Comparison of ENCODE assay signal across 8 cellular contexts in genomic region chr21:34074283-34075098, GRCh38. TPM values are rescaled to one million over a fixed set of nuclear protein-coding genes. Genes with fewer than 3 reads are reported as not detected.
DNase-seq lines count a peak whose midpoint lies in the region; ATAC-seq and TF ChIP-seq lines count a peak whose summit lies in the region.

No MANE protein-coding gene starts in this region.

- peaks cover 53% of the 10 kb centered on the region for H3K36me3 Mint-ChIP-seq in activated T-helper 2 cell treated with anti-CD3 and anti-CD28 coated beads, Interferon-gamma antibody, Interleukin-2, Interleukin-4, amounts not matched to agents 10 μg/mL and 5 μg/mL and 100 μg/mL, durations not matched to agents 14 hours and 24 hours and 36 hours (ENCODE audit: low read depth)

- H3K27ac ChIP-seq in HCT116 (ENCODE audit: low read depth, low read length) = peak overlapping the region; percentile 86; the same call in 1 of the 2 replicates
- H3K27ac ChIP-seq in hepatocyte = peak overlapping the region; percentile 92
- peak overlapping the region in 19 of 21 experiments; percentile 2 to 94 (median 75) for H3K27ac ChIP-seq in skin epidermis

- H3K4me1 Mint-ChIP-seq in activated T-helper 2 cell treated with anti-CD3 and anti-CD28 coated beads, Interferon-gamma antibody, Interleukin-2, Interleukin-4, amounts not matched to agents 10 μg/mL and 5 μg/mL and 100 μg/mL, durations not matched to agents 14 hours and 24 hours and 36 hours (ENCODE audit: low read depth) = peaks cover 54% of the 10 kb centered on the region

- H3K4me1 ChIP-seq in HCT116 (ENCODE audit: control insufficient read depth in 1 of 2, insufficient read depth in 2 of 2, low read length in 2 of 2) = peaks cover 10 to 14% of the 10 kb centered on the region in 2 experiments
- H3K4me1 ChIP-seq in hepatocyte (ENCODE audit: insufficient read depth) = peaks cover 23% of the 10 kb centered on the region

- intact Hi-C loops in HCT116 (cut with micrococcal nuclease) = loop anchor here (10.0 kb wide), 1 partner anchor 130 kb away; no protein-coding TSS in a partner anchor
- intact Hi-C loops in activated T-helper 2 cell treated with anti-CD3 and anti-CD28 coated beads, Interferon-gamma antibody, Interleukin-2, Interleukin-4, amounts not matched to agents 10 μg/mL and 5 μg/mL and 100 μg/mL, durations not matched to agents 14 hours and 24 hours and 36 hours (cut with micrococcal nuclease) = loop anchor here (5.0 to 10.0 kb wide), 3 partner anchors 42 to 430 kb away; partner anchors contain the start of genes CRYZL1 and ITSN1

- peak overlapping the region; percentile 88 for H3K27ac Mint-ChIP-seq in activated T-helper 2 cell treated with anti-CD3 and anti-CD28 coated beads, Interferon-gamma antibody, Interleukin-2, Interleukin-4, amounts not matched to agents 10 μg/mL and 5 μg/mL and 100 μg/mL, durations not matched to agents 14 hours and 24 hours and 36 hours

- TSS peak; percentile 58 for BruUV-seq in HCT116 (replicated peaks; lab: Mats Ljungman, UMichigan)

- H3K9me3 ChIP-seq in HCT116 (ENCODE audit: control insufficient read depth in 1 of 2, insufficient read depth in 1 of 2, low read depth in 1 of 2, low read length in 2 of 2) (no peaks in the 10 kb centered on the region), hepatocyte (ENCODE audit: low read depth) (no peaks in the 10 kb centered on the region)

- peak overlapping the region; percentile 64 for H3K9ac ChIP-seq in HCT116 (ENCODE audit: low read length)

- peak overlapping the region; percentile 67 to 69 for H3K4me3 ChIP-seq in HCT116 (replicated peaks in 1 of 2; ENCODE audit: low read depth in 1 of 2, low read length in 2 of 2)
- peak overlapping the region; percentile 69 for H3K4me3 ChIP-seq in hepatocyte
- peak overlapping the region; percentile 67 to 82 (median 73) for H3K4me3 ChIP-seq in skin epidermis

- TF ChIP-seq POLR2A in HCT116 (IDR thresholded peaks at IDR 0.05; ENCODE audit: borderline replicate concordance, extremely low read depth, insufficient read depth, insufficient read length) = no peak

- no peaks in the 10 kb centered on the region for H3K9me2 ChIP-seq in HCT116 (ENCODE audit: insufficient read depth)
- H3K9me2 ChIP-seq in hepatocyte (replicated peaks; ENCODE audit: insufficient read depth) = no peaks in the 10 kb centered on the region

- H3K4me2 ChIP-seq in HCT116 (ENCODE audit: low read length) = peak overlapping the region; percentile 73
- H3K4me2 ChIP-seq in hepatocyte = peak overlapping the region; percentile 88

- 4% methylated on average over 32 of the region's 32 CpGs for WGBS in hepatocyte (ENCODE audit: low lambda C conversion rate, missing lambda C conversion rate)

- RAD21 ChIA-PET in HCT116 (lab: Charles Lee; ENCODE audit: low non-redundant PET in 1 of 2, low total read pairs in 2 of 2, uncharacterized antibody in 2 of 2, unreplicated experiment in 2 of 2) = no interaction called here

- H3K36me3 ChIP-seq in HCT116 (ENCODE audit: control insufficient read depth in 1 of 2, insufficient read depth in 2 of 2, low read length in 2 of 2) (0 out of 4 replicates have a peak, but pooled peaks cover 0 to 5% of the 10 kb centered on the region in 2 experiments), hepatocyte (replicated peaks; ENCODE audit: insufficient read depth, low read depth) (no peaks in the 10 kb centered on the region)

- H3K4me3 Mint-ChIP-seq in activated T-helper 2 cell treated with anti-CD3 and anti-CD28 coated beads, Interferon-gamma antibody, Interleukin-2, Interleukin-4, amounts not matched to agents 10 μg/mL and 5 μg/mL and 100 μg/mL, durations not matched to agents 14 hours and 24 hours and 36 hours (ENCODE audit: low read depth) = peak overlapping the region; percentile 95

- POLR2A ChIA-PET in HCT116 (lab: Charles Lee) = interaction anchor here (1.4 kb wide), 1 partner anchor 16 kb away, joined by 3 read pairs; no protein-coding TSS in a partner anchor

- CTCF ChIA-PET in HCT116 (lab: Charles Lee) = no interaction called here

- no peaks in the 10 kb centered on the region for H4K20me1 ChIP-seq in HCT116 (ENCODE audit: insufficient read depth)
- H4K20me1 ChIP-seq in hepatocyte (ENCODE audit: insufficient read depth, poor library complexity, severe bottlenecking) = peaks cover 40% of the 10 kb centered on the region

- H3K27me3 ChIP-seq in HCT116 (ENCODE audit: insufficient read depth, low read length) (no peaks in the 10 kb centered on the region), hepatocyte (no peaks in the 10 kb centered on the region)

- no peak for TF ChIP-seq RAD21 in HCT116 (IDR thresholded peaks at IDR 0.05; ENCODE audit: low read depth)

- in situ Hi-C loops in ACHN (cut with HindIII; ENCODE audit: low pct_ligation_motif_present, low pct_unique_long_range_greater_than_20kb, low sequenced_read_pairs) = no loop called here

- H3K9me3 Mint-ChIP-seq in activated T-helper 2 cell treated with anti-CD3 and anti-CD28 coated beads, Interferon-gamma antibody, Interleukin-2, Interleukin-4, amounts not matched to agents 10 μg/mL and 5 μg/mL and 100 μg/mL, durations not matched to agents 14 hours and 24 hours and 36 hours = no peaks in the 10 kb centered on the region

- ATAC-seq in HCT116 = no peak
- ATAC-seq in GM21529 (IDR thresholded peaks at IDR 0.05; ENCODE audit: unreplicated experiment) = no peak
- no peak for ATAC-seq in HG03521 (IDR thresholded peaks at IDR 0.05; ENCODE audit: unreplicated experiment)

- H3K79me2 ChIP-seq in HCT116 (ENCODE audit: insufficient read depth, low read length) (peaks cover 50% of the 10 kb centered on the region), hepatocyte (peaks cover 55% of the 10 kb centered on the region)

- H2AFZ ChIP-seq in HCT116 (ENCODE audit: low read depth, low read length, poor library complexity, severe bottlenecking) = no peak overlapping the region
- H2AFZ ChIP-seq in hepatocyte = no peak overlapping the region

- DNase-seq in ACHN (peak; percentile 5), HCT116 (ENCODE audit: low read depth, low spot score) (no peak), hepatocyte (ENCODE audit: low spot score) (peak; percentile 27), midbrain (lab: John Stamatoyannopoulos, UW) (no peak)
- DNase-seq in activated T-helper 2 cell treated with anti-CD3 and anti-CD28 coated beads, Interferon-gamma antibody, Interleukin-2, Interleukin-4, amounts not matched to agents 10 μg/mL and 5 μg/mL and 100 μg/mL, durations not matched to agents 14 hours and 24 hours and 36 hours (ENCODE audit: low spot score) = no peak

- TF ChIP-seq CTCF in HCT116 (IDR thresholded peaks at IDR 0.05 in 2 of 3, conservative IDR thresholded peaks at IDR 0.05 in 1 of 3; ENCODE audit: borderline replicate concordance in 1 of 3, insufficient read depth in 1 of 3, low read depth in 2 of 3, low read length in 2 of 3) = no peak
- no peak for TF ChIP-seq CTCF in hepatocyte (IDR thresholded peaks at IDR 0.05; ENCODE audit: poor library complexity)

- no peaks in the 10 kb centered on the region for H3K27me3 Mint-ChIP-seq in activated T-helper 2 cell treated with anti-CD3 and anti-CD28 coated beads, Interferon-gamma antibody, Interleukin-2, Interleukin-4, amounts not matched to agents 10 μg/mL and 5 μg/mL and 100 μg/mL, durations not matched to agents 14 hours and 24 hours and 36 hours (ENCODE audit: low read depth)

TF ChIP-seq in HCT116, 20 proteins besides CTCF, POLR2A, EP300 and RAD21 (continues in another document):
- TF ChIP-seq, protein P1, sequence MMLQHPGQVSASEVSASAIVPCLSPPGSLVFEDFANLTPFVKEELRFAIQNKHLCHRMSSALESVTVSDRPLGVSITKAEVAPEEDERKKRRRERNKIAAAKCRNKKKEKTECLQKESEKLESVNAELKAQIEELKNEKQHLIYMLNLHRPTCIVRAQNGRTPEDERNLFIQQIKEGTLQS (IDR thresholded peaks at IDR 0.05) = no peak
- TF ChIP-seq, protein P2, sequence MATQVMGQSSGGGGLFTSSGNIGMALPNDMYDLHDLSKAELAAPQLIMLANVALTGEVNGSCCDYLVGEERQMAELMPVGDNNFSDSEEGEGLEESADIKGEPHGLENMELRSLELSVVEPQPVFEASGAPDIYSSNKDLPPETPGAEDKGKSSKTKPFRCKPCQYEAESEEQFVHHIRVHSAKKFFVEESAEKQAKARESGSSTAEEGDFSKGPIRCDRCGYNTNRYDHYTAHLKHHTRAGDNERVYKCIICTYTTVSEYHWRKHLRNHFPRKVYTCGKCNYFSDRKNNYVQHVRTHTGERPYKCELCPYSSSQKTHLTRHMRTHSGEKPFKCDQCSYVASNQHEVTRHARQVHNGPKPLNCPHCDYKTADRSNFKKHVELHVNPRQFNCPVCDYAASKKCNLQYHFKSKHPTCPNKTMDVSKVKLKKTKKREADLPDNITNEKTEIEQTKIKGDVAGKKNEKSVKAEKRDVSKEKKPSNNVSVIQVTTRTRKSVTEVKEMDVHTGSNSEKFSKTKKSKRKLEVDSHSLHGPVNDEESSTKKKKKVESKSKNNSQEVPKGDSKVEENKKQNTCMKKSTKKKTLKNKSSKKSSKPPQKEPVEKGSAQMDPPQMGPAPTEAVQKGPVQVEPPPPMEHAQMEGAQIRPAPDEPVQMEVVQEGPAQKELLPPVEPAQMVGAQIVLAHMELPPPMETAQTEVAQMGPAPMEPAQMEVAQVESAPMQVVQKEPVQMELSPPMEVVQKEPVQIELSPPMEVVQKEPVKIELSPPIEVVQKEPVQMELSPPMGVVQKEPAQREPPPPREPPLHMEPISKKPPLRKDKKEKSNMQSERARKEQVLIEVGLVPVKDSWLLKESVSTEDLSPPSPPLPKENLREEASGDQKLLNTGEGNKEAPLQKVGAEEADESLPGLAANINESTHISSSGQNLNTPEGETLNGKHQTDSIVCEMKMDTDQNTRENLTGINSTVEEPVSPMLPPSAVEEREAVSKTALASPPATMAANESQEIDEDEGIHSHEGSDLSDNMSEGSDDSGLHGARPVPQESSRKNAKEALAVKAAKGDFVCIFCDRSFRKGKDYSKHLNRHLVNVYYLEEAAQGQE (IDR thresholded peaks at IDR 0.05; ENCODE audit: low read depth) = no peak

RNA-seq across cellular contexts. Expression of gene MRPS6, which starts 1.1 kb away (rescaled TPM):
- total RNA-seq in HCT116 (2021; ENCODE audit: unreplicated experiment) (55.1 TPM), hepatocyte (54.9 and 72.3 TPM in 2 replicates)
- 28.6 and 42.9 TPM in 2 replicates for polyA plus RNA-seq in HCT116 (2012)
- 117 and 120 TPM in 2 replicates for total RNA-seq in activated T-helper 2 cell treated with anti-CD3 and anti-CD28 coated beads, Interferon-gamma antibody, Interleukin-2, Interleukin-4, amounts not matched to agents 10 μg/mL and 5 μg/mL and 100 μg/mL, durations not matched to agents 14 hours and 24 hours and 36 hours
- polyA plus RNA-seq in hepatocyte = 188 and 201 TPM in 2 replicates

RNA-seq across cellular contexts. Expression of gene SLC5A3, which starts 1.1 kb away (rescaled TPM):
- total RNA-seq in HCT116 (2021; ENCODE audit: unreplicated experiment) (11.8 TPM), hepatocyte (64.0 and 67.1 TPM in 2 replicates)
- 2.3 and 2.8 TPM in 2 replicates for polyA plus RNA-seq in HCT116 (2012)
- total RNA-seq in activated T-helper 2 cell treated with anti-CD3 and anti-CD28 coated beads, Interferon-gamma antibody, Interleukin-2, Interleukin-4, amounts not matched to agents 10 μg/mL and 5 μg/mL and 100 μg/mL, durations not matched to agents 14 hours and 24 hours and 36 hours = 41.0 and 41.2 TPM in 2 replicates
- 8.1 and 9.2 TPM in 2 replicates for polyA plus RNA-seq in hepatocyte

Comparison
In these comparisons a context has a peak if more than half of its experiments do, and no peak if none do; other contexts are left out.
1. DNase-seq: peak in ACHN (single experiment) and hepatocyte (single experiment); none in HCT116 (single experiment), activated T-helper 2 cell treated with anti-CD3 and anti-CD28 coated beads, Interferon-gamma antibody, Interleukin-2, Interleukin-4, amounts not matched to agents 10 μg/mL and 5 μg/mL and 100 μg/mL, durations not matched to agents 14 hours and 24 hours and 36 hours (single experiment) and midbrain (single experiment).
2. Peak in every context shown above with its lines, with median percentiles within 50 percentile points of each other: H3K27ac ChIP-seq and H3K4me3 ChIP-seq.